In the genomic region with DNA sequence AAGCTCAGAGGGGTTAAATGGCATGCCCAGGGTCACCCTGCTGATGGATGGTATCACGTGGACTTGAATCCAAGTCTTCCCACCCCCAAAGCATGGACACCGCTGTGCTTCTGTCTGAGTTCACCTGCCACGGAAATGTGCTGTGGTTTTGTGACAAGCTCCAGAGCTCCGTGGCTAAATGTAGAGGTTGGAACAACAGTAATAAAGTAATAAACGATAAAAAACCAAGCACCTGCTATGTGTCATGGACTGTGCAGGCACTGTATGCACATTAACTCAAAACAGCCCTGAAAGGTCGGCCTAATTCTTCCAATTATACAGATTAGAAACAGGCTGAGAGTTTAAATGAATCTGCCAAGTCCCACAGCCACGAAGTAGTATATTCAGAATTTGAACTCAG, we compare ENCODE assay signal across 31 cellular contexts.
"Had no signal": no experiment of that assay in that cellular context is flagged by ENCODE, and none has a peak within 500 bp of the region (broad histone marks: within the 10 kb centered on the region; RNA-seq: fewer than 3 reads in every experiment).

No MANE protein-coding gene starts in this region.

- H3K27me3 ChIP-seq: adrenal gland, body of pancreas, gastrocnemius medialis, heart left ventricle had no signal

- H3K36me3 ChIP-seq: adrenal gland, esophagus muscularis mucosa, gastrocnemius medialis, heart left ventricle had no signal

- ATAC-seq: activated CD4-positive, alpha-beta T cell treated with anti-CD3 and anti-CD28 coated beads for 36 hours; activated CD8-positive, alpha-beta memory T cell treated with anti-CD3 and anti-CD28 coated beads, Interleukin-2, amount 10 ng/mL, durations not matched to agents 7 days and 5 days; activated CD8-positive, alpha-beta T cell treated with anti-CD3 and anti-CD28 coated beads, Interleukin-2, amount 10 ng/mL, durations not matched to agents 7 days and 5 days; activated naive CD8-positive, alpha-beta T cell treated with anti-CD3 and anti-CD28 coated beads, Interleukin-2, amount 50 U/mL, for 24 hours; body of pancreas; effector memory CD8-positive, alpha-beta T cell; foreskin keratinocyte; gastrocnemius medialis had no signal

- H3K4me1 ChIP-seq: adrenal gland, body of pancreas, esophagus muscularis mucosa, foreskin keratinocyte, gastrocnemius medialis, heart left ventricle had no signal

- H3K9me3 ChIP-seq: adrenal gland, body of pancreas, esophagus muscularis mucosa, gastrocnemius medialis, heart left ventricle had no signal

- DNase-seq: activated CD4-positive, alpha-beta memory T cell treated with anti-CD3 and anti-CD28 coated beads for 36 hours; activated CD4-positive, alpha-beta T cell treated with anti-CD3 and anti-CD28 coated beads for 36 hours; activated CD4-positive, alpha-beta T cell treated with anti-CD3 and anti-CD28 coated beads, Interleukin-2, amount 10 ng/mL, durations not matched to agents 24 days and 14 days; activated CD4-positive, CD25-positive, alpha-beta regulatory T cell; activated CD4-positive, CD25-positive, alpha-beta regulatory T cell treated with anti-CD3 and anti-CD28 coated beads, Interleukin-2, amount 50 U/mL, for 72 hours; activated CD8-positive, alpha-beta memory T cell treated with anti-CD3 and anti-CD28 coated beads, Interleukin-2, amount 10 ng/mL, durations not matched to agents 7 days and 5 days; activated CD8-positive, alpha-beta memory T cell treated with anti-CD3 and anti-CD28 coated beads, Interleukin-2, amount 50 U/mL, for 4 hours; activated CD8-positive, alpha-beta T cell treated with anti-CD3 and anti-CD28 coated beads, Interleukin-2, amount 10 ng/mL, durations not matched to agents 7 days and 5 days; activated effector memory CD4-positive, alpha-beta T cell treated with anti-CD3 and anti-CD28 coated beads, Interleukin-2, amount 50 U/mL, for 16 hours; activated naive CD4-positive, alpha-beta T cell treated with anti-CD3 and anti-CD28 coated beads for 36 hours; activated naive CD8-positive, alpha-beta T cell treated with anti-CD3 and anti-CD28 coated beads for 36 hours; activated naive CD8-positive, alpha-beta T cell treated with anti-CD3 and anti-CD28 coated beads, Interleukin-2, amount 50 U/mL, for 24 hours; activated T-cell treated with anti-CD3 and anti-CD28 coated beads, Interleukin-2, amount 50 U/mL, for 1 hour; activated T-cell treated with anti-CD3 and anti-CD28 coated beads, Interleukin-2, amount 50 U/mL, for 48 hours; amygdala; aorta; body of pancreas; caudate nucleus; cortex of kidney; dermis blood vessel endothelial cell; effector CD4-positive, alpha-beta T cell; effector memory CD8-positive, alpha-beta T cell; erythroblast; foreskin keratinocyte; gastrocnemius medialis; glutamatergic neuron; heart left ventricle; T-helper 2 cell had no signal

- H3K27ac ChIP-seq: adrenal gland, body of pancreas, esophagus muscularis mucosa, foreskin keratinocyte, gastrocnemius medialis, heart left ventricle had no signal

- FAIRE-seq: colon had no signal

- H3K4me3 ChIP-seq: adrenal gland, body of pancreas, esophagus muscularis mucosa, gastrocnemius medialis, heart left ventricle had no signal
